Comparison of ENCODE assay signal across 8 cellular contexts in the genomic region with DNA sequence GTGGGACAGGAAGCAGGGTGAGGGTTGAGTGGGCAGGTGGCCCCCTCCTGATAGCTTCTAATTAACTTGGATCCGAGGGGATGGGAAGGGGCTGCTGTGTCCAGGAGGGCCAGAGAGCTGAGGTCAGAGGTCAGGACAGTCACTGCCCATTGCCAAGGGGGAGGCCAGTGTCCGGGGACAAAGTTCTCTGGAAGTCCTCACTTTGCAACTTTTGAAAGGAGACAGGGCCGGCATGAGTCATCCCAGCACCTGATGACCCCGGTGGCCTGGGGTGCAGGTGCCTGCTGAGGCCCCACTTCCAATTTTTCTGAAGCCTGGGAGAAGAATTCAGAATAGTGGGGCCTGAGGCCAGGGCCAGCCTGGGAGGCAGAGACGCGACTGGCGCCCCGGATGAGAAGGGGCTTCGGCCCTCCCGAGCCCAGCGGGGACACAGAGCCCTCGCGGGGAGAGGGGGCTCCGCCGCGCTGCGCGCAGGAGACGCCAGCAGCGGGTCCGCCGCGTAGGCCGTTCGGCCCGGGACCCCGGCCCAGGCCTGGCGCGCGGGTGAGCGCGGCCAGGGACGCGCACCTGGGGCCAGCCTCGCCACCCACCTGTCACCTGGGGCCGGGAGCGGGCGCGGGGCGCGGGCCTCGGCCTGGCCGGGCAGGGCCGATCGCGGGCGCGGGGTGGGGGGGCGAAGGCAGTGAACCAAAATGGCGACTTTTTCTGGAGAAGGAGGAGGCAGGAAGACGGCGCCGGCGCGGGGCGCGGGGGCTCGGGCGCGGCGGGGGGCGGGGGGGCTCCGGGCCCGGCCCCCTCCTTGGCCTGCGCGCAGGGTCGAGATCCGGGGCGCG. TPM values are rescaled to one million over a fixed set of nuclear protein-coding genes. Genes with fewer than 3 reads are reported as not detected.
DNase-seq lines count a peak whose midpoint lies in the region; ATAC-seq and TF ChIP-seq lines count a peak whose summit lies in the region.

No MANE protein-coding gene starts in this region.

- H3K4me3 ChIP-seq in colonic mucosa, result peak overlapping the region; percentile 45
- peak overlapping the region; percentile 63 to 66 for H3K4me3 ChIP-seq in tibial artery

- H3K36me3 ChIP-seq in colonic mucosa (no peaks in the 10 kb centered on the region), tibial artery (peaks cover 0 to 28% (median 15%) of the 10 kb centered on the region in 3 donors)

- no peak for TF ChIP-seq CTCF in RWPE1 (conservative IDR thresholded peaks at IDR 0.05; ENCODE audit: low read depth)
- no peak for TF ChIP-seq CTCF in colonic mucosa (IDR thresholded peaks at IDR 0.05)
- no peak for TF ChIP-seq CTCF in tibial artery (IDR thresholded peaks at IDR 0.05)

- H3K4me1 ChIP-seq in colonic mucosa (peaks cover 6% of the 10 kb centered on the region), tibial artery (peaks cover 0 to 31% (median 20%) of the 10 kb centered on the region in 4 donors)

- ATAC-seq in GM19467 (IDR thresholded peaks at IDR 0.05; ENCODE audit: unreplicated experiment) (no peak), HG02884 (IDR thresholded peaks at IDR 0.05; ENCODE audit: unreplicated experiment) (no peak)

- peak; percentile 3 for TF ChIP-seq POLR2A in GM19193 (IDR thresholded peaks at IDR 0.05; ENCODE audit: extremely low read depth, insufficient read depth, insufficient read length)

- intact Hi-C loops in colonic mucosa (cut with DNase I), result no loop called here
- intact Hi-C loops in tibial artery (cut with DNase I; ENCODE audit: low total_unique reads), result no loop called here

- DNase-seq in RWPE1 (ENCODE audit: low spot score) (no peak), colonic mucosa (no peak), mesenteric fat pad (ENCODE audit: low spot score) (peak; percentile 89), tibial artery (peak in 1 of 2 donors; percentile 16), SW 1271 (lab: John Stamatoyannopoulos, UW) (no peak)

- no peaks in the 10 kb centered on the region for H3K9me3 ChIP-seq in colonic mucosa
- no peaks in the 10 kb centered on the region for H3K9me3 ChIP-seq in tibial artery

- POLR2A ChIA-PET in RWPE1 (lab: Yijun Ruan, JAX; ENCODE audit: low non-redundant PET), result interaction anchor here (0.7 kb wide), 1 partner anchor 13 kb away, joined by 3 read pairs; a partner anchor contains a TSS

- CTCF ChIA-PET in RWPE1 (lab: Yijun Ruan, JAX), result interaction anchor here (0.6 kb wide), 1 partner anchor 70 kb away, joined by 3 read pairs; no protein-coding TSS in a partner anchor

- H3K27ac ChIP-seq in RWPE1 (peak overlapping the region; percentile 66), colonic mucosa (no peak overlapping the region), tibial artery (peak overlapping the region; percentile 65 to 66)

- H3K27me3 ChIP-seq in colonic mucosa (peaks cover 5% of the 10 kb centered on the region), tibial artery (no peaks in the 10 kb centered on the region)

- peak overlapping the region; percentile 57 to 87 for H3K9ac ChIP-seq in colonic mucosa (ENCODE audit: low read depth in 2 of 2, low read length in 2 of 2)

RNA-seq across cellular contexts. Expression of a gene that starts 0.6 kb away (rescaled TPM):
- total RNA-seq in colonic mucosa (1 to 10 TPM; 1.9 TPM), mesenteric fat pad (18.7 TPM)

RNA-seq across cellular contexts. Expression of a gene that starts 10.3 kb away (rescaled TPM):
- total RNA-seq in colonic mucosa, result 1 to 10 TPM; 6.1 to 6.4 TPM
- 2.9 TPM for total RNA-seq in mesenteric fat pad

RNA-seq across cellular contexts. Expression of a gene that starts 11.8 kb away (rescaled TPM):
- total RNA-seq in colonic mucosa, result 10 to 100 TPM; 53.0 to 68.6 TPM
- total RNA-seq in mesenteric fat pad, result 46.3 TPM

RNA-seq across cellular contexts. Expression of a gene that starts 12.9 kb away (rescaled TPM):
- 10 to 100 TPM; 33.6 to 49.5 TPM for total RNA-seq in colonic mucosa
- total RNA-seq in mesenteric fat pad, result 36.0 TPM
